Comparison of ENCODE assay signal across 12 cellular contexts in genomic region chr4:4865705-4866123, GRCh38. TPM values are rescaled to one million over a fixed set of nuclear protein-coding genes. Genes with fewer than 3 reads are reported as not detected.
DNase-seq lines count a peak whose midpoint lies in the region; ATAC-seq and TF ChIP-seq lines count a peak whose summit lies in the region.
"Had no signal": no experiment of that assay in that cellular context is flagged by ENCODE, and none has a peak within 500 bp of the region (broad histone marks: within the 10 kb centered on the region; RNA-seq: fewer than 3 reads in every experiment).

No MANE protein-coding gene starts in this region.

- H2AFZ ChIP-seq in osteoblast (ENCODE audit: low read length): peak overlapping the region; percentile 76

- DNase-seq in epithelial cell of proximal tubule (ENCODE audit: low read depth): no peak
- no peak for DNase-seq in osteoblast (ENCODE audit: insufficient read length, low spot score, missing footprints)
- no peak for DNase-seq in NOMO-1 treated with dmso at 0.1 percent for 144 hours (lab: John Stamatoyannopoulos, UW; ENCODE audit: unreplicated experiment)
- DNase-seq in NCI-H2081 treated with DMSO at 0.1 percent for 48 hours (lab: John Stamatoyannopoulos, UW): no peak
- DNase-seq in NCI-H187 (lab: John Stamatoyannopoulos, UW): no peak
- DNase-seq: NCI-H1436; stimulated activated CD4-positive, alpha-beta T cell treated with anti-CD3 and anti-CD28 coated beads, Interleukin-12 subunit alpha, Interleukin-12 subunit beta, amount 100 ng/mL, for 4 hours; thyroid gland had no signal

- H3K9ac ChIP-seq in BLaER1: no peak overlapping the region

- TF ChIP-seq CTCF in epithelial cell of proximal tubule (conservative IDR thresholded peaks at IDR 0.05; ENCODE audit: low read depth, low read length) (no peak), osteoblast (IDR thresholded peaks at IDR 0.05; ENCODE audit: extremely low read depth, low read depth, low read length) (no peak)

- peak overlapping the region; percentile 48 for H3K4me3 ChIP-seq in BLaER1
- H3K4me3 ChIP-seq in epithelial cell of proximal tubule (ENCODE audit: low read depth, low read length): peak overlapping the region; percentile 28
- H3K4me3 ChIP-seq in osteoblast (ENCODE audit: insufficient read depth, low read length): peak overlapping the region; percentile 62
- H3K4me3 ChIP-seq: thyroid gland had no signal

- H3K79me2 ChIP-seq in osteoblast (ENCODE audit: insufficient read depth, low read length): no peaks in the 10 kb centered on the region

- H3K9me3 ChIP-seq in BLaER1 (no peaks in the 10 kb centered on the region), osteoblast (ENCODE audit: low read depth, low read length) (no peaks in the 10 kb centered on the region)
- H3K9me3 ChIP-seq: thyroid gland had no signal

- H3K27me3 ChIP-seq in BLaER1: peaks cover 100% of the 10 kb centered on the region
- peaks cover 57% of the 10 kb centered on the region for H3K27me3 ChIP-seq in osteoblast (ENCODE audit: insufficient read depth, low read length)

- peak overlapping the region; percentile 86 to 96 (median 95) for H3K27ac Mint-ChIP-seq in IgD-negative memory B cell
- H3K27ac Mint-ChIP-seq: activated naive CD4-positive, alpha-beta T cell treated with anti-CD3 and anti-CD28 coated beads, Interleukin-2, amount 50 U/mL, for 24 hours had no signal

- H3K36me3 Mint-ChIP-seq in IgD-negative memory B cell: no peaks in the 10 kb centered on the region
- H3K36me3 Mint-ChIP-seq: activated naive CD4-positive, alpha-beta T cell treated with anti-CD3 and anti-CD28 coated beads, Interleukin-2, amount 50 U/mL, for 24 hours had no signal

- H3K4me2 ChIP-seq in BLaER1: peak overlapping the region; percentile 71
- peak overlapping the region; percentile 66 for H3K4me2 ChIP-seq in osteoblast (ENCODE audit: insufficient read depth, low read length)

- ATAC-seq in GM21528 (IDR thresholded peaks at IDR 0.05; ENCODE audit: low FRiP score, unreplicated experiment): no peak

- H3K36me3 ChIP-seq in BLaER1 (no peaks in the 10 kb centered on the region), osteoblast (ENCODE audit: insufficient read depth, low read length) (peaks cover 7% of the 10 kb centered on the region)
- H3K36me3 ChIP-seq: thyroid gland had no signal

- H4K20me1 ChIP-seq in BLaER1 (peaks cover 98% of the 10 kb centered on the region), osteoblast (ENCODE audit: insufficient read depth, low read length) (no peaks in the 10 kb centered on the region)

- peaks cover 5 to 14% (median 9%) of the 10 kb centered on the region in 3 donors for H3K4me1 Mint-ChIP-seq in IgD-negative memory B cell

- H3K4me3 Mint-ChIP-seq in IgD-negative memory B cell: peak overlapping the region in 3 of 4 donors; percentile 47 to 65 (median 63)
- H3K4me3 Mint-ChIP-seq: activated naive CD4-positive, alpha-beta T cell treated with anti-CD3 and anti-CD28 coated beads, Interleukin-2, amount 50 U/mL, for 24 hours had no signal

- H3K27ac ChIP-seq in BLaER1 (no peak overlapping the region), osteoblast (ENCODE audit: low read depth, low read length) (no peak overlapping the region)
- H3K27ac ChIP-seq: thyroid gland had no signal

- peaks cover 68% of the 10 kb centered on the region for H3K27me3 Mint-ChIP-seq in IgD-negative memory B cell

- H3K4me1 ChIP-seq in BLaER1 (peaks cover 25% of the 10 kb centered on the region), osteoblast (ENCODE audit: insufficient read depth, low read length) (peaks cover 5% of the 10 kb centered on the region)

- peaks cover 0 to 18% (median 2%) of the 10 kb centered on the region in 3 donors for H3K9me3 Mint-ChIP-seq in IgD-negative memory B cell
- H3K9me3 Mint-ChIP-seq: activated naive CD4-positive, alpha-beta T cell treated with anti-CD3 and anti-CD28 coated beads, Interleukin-2, amount 50 U/mL, for 24 hours had no signal

RNA-seq across cellular contexts. Expression of gene MSX1, which starts 6.2 kb away (rescaled TPM):
- polyA plus RNA-seq in IgD-negative memory B cell: 0.18 TPM
- 0.65 and 1.6 TPM in 2 replicates for total RNA-seq in epithelial cell of proximal tubule
- 2.9 and 3.8 TPM in 2 replicates for total RNA-seq in osteoblast
